Comparison of ENCODE assay signal across 20 cellular contexts in genomic region chr12:2334291-2335088, GRCh38.
DNase-seq lines count a peak whose midpoint lies in the region; ATAC-seq, FAIRE-seq and TF ChIP-seq lines count a peak whose summit lies in the region.
"Had no signal": no experiment of that assay in that cellular context is flagged by ENCODE, and none has a peak within 500 bp of the region (broad histone marks: within the 10 kb centered on the region; RNA-seq: fewer than 3 reads in every experiment).

No MANE protein-coding gene starts in this region.

- 45 to 51% methylated on average over 10 of the region's 10 CpGs for WGBS in aorta, 2 donors

- intact Hi-C loops in left ventricle myocardium inferior (cut with micrococcal nuclease) = no loop called here
- intact Hi-C loops in Right ventricle myocardium superior (cut with DNase I) = no loop called here
- intact Hi-C loops in endothelial cell of umbilical vein (cut with micrococcal nuclease) = loop anchor here (1.0 to 5.0 kb wide), 2 partner anchors 10 to 63 kb away; no protein-coding TSS in a partner anchor
- intact Hi-C loops in aorta (cut with DNase I) = loop anchor here in 1 of 2 donors (5.0 kb wide), 1 partner anchor 47 kb away; no protein-coding TSS in a partner anchor
- intact Hi-C loops in CD8-positive, alpha-beta T cell (cut with DNase I, micrococcal nuclease) = no loop called here

- no peak overlapping the region for H3K4me3 Mint-ChIP-seq in CD8-positive, alpha-beta T cell
- H3K4me3 Mint-ChIP-seq: activated naive CD8-positive, alpha-beta T cell treated with anti-CD3 and anti-CD28 coated beads, Interleukin-2, amount 50 U/mL, for 24 hours; CD8-positive, alpha-beta memory T cell; stimulated activated effector memory CD8-positive, alpha-beta T cell treated with anti-CD3 and anti-CD28 coated beads, Interleukin-12 subunit alpha, Interleukin-12 subunit beta, amount 100 ng/mL, for 72 hours had no signal

- no peaks in the 10 kb centered on the region for H3K9me1 ChIP-seq in endothelial cell of umbilical vein (replicated peaks; ENCODE audit: control insufficient read depth, extremely low read depth, insufficient read depth, low read length)

- POLR2A ChIA-PET in endothelial cell of umbilical vein (lab: Charles Lee) = no interaction called here
- POLR2A ChIA-PET in CD8-positive, alpha-beta T cell (lab: Charles Lee) = no interaction called here

- no peaks in the 10 kb centered on the region for H3K27me3 Mint-ChIP-seq in CD8-positive, alpha-beta T cell (ENCODE audit: low read depth)

- H4K20me1 ChIP-seq in endothelial cell of umbilical vein (replicated peaks; ENCODE audit: control insufficient read depth, extremely low read depth, insufficient read depth, low read length) = no peaks in the 10 kb centered on the region

- no peaks in the 10 kb centered on the region for H3K9me3 Mint-ChIP-seq in CD8-positive, alpha-beta T cell
- H3K9me3 Mint-ChIP-seq: activated naive CD8-positive, alpha-beta T cell treated with anti-CD3 and anti-CD28 coated beads, Interleukin-2, amount 50 U/mL, for 24 hours; CD8-positive, alpha-beta memory T cell; stimulated activated effector memory CD8-positive, alpha-beta T cell treated with anti-CD3 and anti-CD28 coated beads, Interleukin-12 subunit alpha, Interleukin-12 subunit beta, amount 100 ng/mL, for 72 hours had no signal

- H3K4me2 ChIP-seq in endothelial cell of umbilical vein (ENCODE audit: insufficient read depth, low read length) = peak overlapping the region; percentile 2

- H3K4me1 ChIP-seq in left ventricle myocardium inferior (peaks cover 100% of the 10 kb centered on the region), endothelial cell of umbilical vein (ENCODE audit: control insufficient read depth, extremely low read depth, insufficient read depth, low read length) (peaks cover 41% of the 10 kb centered on the region), muscle layer of duodenum (ENCODE audit: control insufficient read depth in 1 of 2, insufficient read depth in 2 of 2, low read length in 2 of 2) (peaks cover 0 to 4% of the 10 kb centered on the region in 2 donors), aorta (ENCODE audit: control insufficient read depth in 1 of 2, insufficient read depth in 2 of 2, low read length in 2 of 2) (peaks cover 9 to 18% of the 10 kb centered on the region in 2 donors)
- no peaks in the 10 kb centered on the region for H3K4me1 ChIP-seq in CD8-positive, alpha-beta T cell (ENCODE audit: insufficient read depth, low read length)

- H2AFZ ChIP-seq in endothelial cell of umbilical vein (ENCODE audit: low read depth, low read length) = peak overlapping the region; percentile 19

- no peaks in the 10 kb centered on the region for H3K4me1 Mint-ChIP-seq in CD8-positive, alpha-beta T cell (ENCODE audit: low read depth)
- H3K4me1 Mint-ChIP-seq: CD8-positive, alpha-beta memory T cell; stimulated activated effector memory CD8-positive, alpha-beta T cell treated with anti-CD3 and anti-CD28 coated beads, Interleukin-12 subunit alpha, Interleukin-12 subunit beta, amount 100 ng/mL, for 72 hours had no signal

- no peaks in the 10 kb centered on the region for H3K9me3 ChIP-seq in left ventricle myocardium inferior (replicated peaks)
- no peaks in the 10 kb centered on the region for H3K9me3 ChIP-seq in endothelial cell of umbilical vein (replicated peaks; ENCODE audit: control insufficient read depth, insufficient read depth, low read length)
- H3K9me3 ChIP-seq in muscle layer of duodenum (ENCODE audit: control insufficient read depth in 1 of 2, low read length in 2 of 2) = no peaks in the 10 kb centered on the region
- H3K9me3 ChIP-seq in aorta (ENCODE audit: control insufficient read depth, low read length) = no peaks in the 10 kb centered on the region
- H3K9me3 ChIP-seq in CD8-positive, alpha-beta T cell (ENCODE audit: low read length) = no peaks in the 10 kb centered on the region
- H3K9me3 ChIP-seq: Peyer's patch, upper lobe of left lung had no signal

- H3K4me3 ChIP-seq in left ventricle myocardium inferior (no peak overlapping the region), endothelial cell of umbilical vein (replicated peaks in 1 of 3; ENCODE audit: insufficient read depth in 1 of 3, low read depth in 1 of 3, low read length in 3 of 3) (no peak overlapping the region), muscle layer of duodenum (ENCODE audit: low read depth in 1 of 2, low read length in 2 of 2) (no peak overlapping the region), aorta (ENCODE audit: low read length in 2 of 2) (no peak overlapping the region)
- H3K4me3 ChIP-seq in CD8-positive, alpha-beta T cell (ENCODE audit: low read depth, low read length) = no peak overlapping the region
- H3K4me3 ChIP-seq: Peyer's patch, upper lobe of left lung had no signal

- H3K27ac Mint-ChIP-seq in CD8-positive, alpha-beta T cell = no peak overlapping the region
- H3K27ac Mint-ChIP-seq: activated naive CD8-positive, alpha-beta T cell treated with anti-CD3 and anti-CD28 coated beads, Interleukin-2, amount 50 U/mL, for 24 hours; CD8-positive, alpha-beta memory T cell; progenitor cell of endocrine pancreas; stimulated activated effector memory CD8-positive, alpha-beta T cell treated with anti-CD3 and anti-CD28 coated beads, Interleukin-12 subunit alpha, Interleukin-12 subunit beta, amount 100 ng/mL, for 72 hours had no signal

- no peaks in the 10 kb centered on the region for H3K36me3 Mint-ChIP-seq in CD8-positive, alpha-beta T cell
- H3K36me3 Mint-ChIP-seq: CD8-positive, alpha-beta memory T cell; naive B cell; stimulated activated effector memory CD8-positive, alpha-beta T cell treated with anti-CD3 and anti-CD28 coated beads, Interleukin-12 subunit alpha, Interleukin-12 subunit beta, amount 100 ng/mL, for 72 hours had no signal

- H3K79me2 ChIP-seq in endothelial cell of umbilical vein (ENCODE audit: control insufficient read depth, insufficient read depth, low read length) = no peaks in the 10 kb centered on the region

- no TSS peak for BruUV-seq in endothelial cell of umbilical vein (replicated peaks; lab: Mats Ljungman, UMichigan)

- H3K36me3 ChIP-seq in left ventricle myocardium inferior (no peaks in the 10 kb centered on the region), endothelial cell of umbilical vein (ENCODE audit: control insufficient read depth in 2 of 2, extremely low read depth in 1 of 2, insufficient read depth in 2 of 2, low read length in 2 of 2) (no peaks in the 10 kb centered on the region), muscle layer of duodenum (ENCODE audit: control insufficient read depth in 1 of 2, insufficient read depth in 2 of 2, low read length in 2 of 2) (no peaks in the 10 kb centered on the region), aorta (ENCODE audit: control insufficient read depth in 1 of 2, insufficient read depth in 2 of 2, low read length in 1 of 2) (no peaks in the 10 kb centered on the region)
- no peaks in the 10 kb centered on the region for H3K36me3 ChIP-seq in CD8-positive, alpha-beta T cell (ENCODE audit: insufficient read depth, low read length)
- H3K36me3 ChIP-seq: Peyer's patch, upper lobe of left lung had no signal

- dilution Hi-C loops in endothelial cell of umbilical vein (cut with MboI; ENCODE audit: extremely low pct_ligation_motif_present, low sequenced_read_pairs) = no loop called here

- TF ChIP-seq CTCF in left ventricle myocardium inferior (IDR thresholded peaks at IDR 0.05; ENCODE audit: borderline replicate concordance) (no peak), endothelial cell of umbilical vein (IDR thresholded peaks at IDR 0.05; ENCODE audit: extremely low read depth in 1 of 2, insufficient read depth in 1 of 2, low read depth in 1 of 2, low read length in 2 of 2) (no peak)
- TF ChIP-seq CTCF in CD8-positive, alpha-beta T cell (IDR thresholded peaks at IDR 0.05) = no peak

- DNase-seq in left ventricle myocardium inferior (no peak), Right ventricle myocardium superior (no peak), endothelial cell of umbilical vein (ENCODE audit: low read depth, low spot score) (no peak), aorta (peak in 1 of 2 donors; percentile 76), 8988T (no peak)
- DNase-seq in CD8-positive, alpha-beta T cell = no peak
- DNase-seq: activated CD4-positive, CD25-positive, alpha-beta regulatory T cell; activated naive CD8-positive, alpha-beta T cell treated with anti-CD3 and anti-CD28 coated beads, Interleukin-2, amount 50 U/mL, for 24 hours; CD8-positive, alpha-beta memory T cell; effector CD8-positive, alpha-beta T cell; H7; naive B cell; NCI-H1092 treated with DMSO at 0.1 percent for 48 hours; NCI-H774; Peyer's patch; upper lobe of left lung had no signal

- CTCF ChIA-PET in endothelial cell of umbilical vein (lab: Charles Lee) = interaction anchor here (0.8 kb wide), 1 partner anchor 60 kb away, joined by 3 read pairs; no protein-coding TSS in a partner anchor
- CTCF ChIA-PET in CD8-positive, alpha-beta T cell (lab: Charles Lee) = no interaction called here

- H3K9ac ChIP-seq in endothelial cell of umbilical vein (replicated peaks; ENCODE audit: extremely low read depth, insufficient read depth, low read length) = no peak overlapping the region

- H3K27ac ChIP-seq in left ventricle myocardium inferior (replicated peaks) (peak overlapping the region; percentile 86), endothelial cell of umbilical vein (ENCODE audit: insufficient read depth, low read depth, low read length) (peak overlapping the region; percentile 50), muscle layer of duodenum (ENCODE audit: low read length) (peak overlapping the region; percentile 88), aorta (ENCODE audit: low read depth in 1 of 2, low read length in 2 of 2) (peak overlapping the region; percentile 3 to 39)
- H3K27ac ChIP-seq in CD8-positive, alpha-beta T cell (ENCODE audit: low read depth, low read length) = no peak overlapping the region
- H3K27ac ChIP-seq: upper lobe of left lung had no signal

- ATAC-seq in Right ventricle myocardium superior (ENCODE audit: poor library complexity) (no peak), aorta (ENCODE audit: low FRiP score) (no peak), HG02642 (IDR thresholded peaks at IDR 0.05; ENCODE audit: poor library complexity, unreplicated experiment) (no peak)
- ATAC-seq in CD8-positive, alpha-beta T cell = no peak
- ATAC-seq: activated naive CD8-positive, alpha-beta T cell treated with anti-CD3 and anti-CD28 coated beads, Interleukin-2, amount 50 U/mL, for 24 hours; stimulated activated effector memory CD8-positive, alpha-beta T cell treated with anti-CD3 and anti-CD28 coated beads, Interleukin-12 subunit alpha, Interleukin-12 subunit beta, amount 100 ng/mL, for 72 hours had no signal

- FAIRE-seq in endothelial cell of umbilical vein (lab: Jason Lieb, UNC) = peak; percentile 12

- TF ChIP-seq POLR2A in endothelial cell of umbilical vein (IDR thresholded peaks at IDR 0.05; ENCODE audit: low read depth, low read length) = no peak

- H3K27me3 ChIP-seq in left ventricle myocardium inferior (ENCODE audit: low read depth) (no peaks in the 10 kb centered on the region), endothelial cell of umbilical vein (ENCODE audit: control insufficient read depth in 2 of 2, insufficient read depth in 2 of 2, low read length in 2 of 2) (no peaks in the 10 kb centered on the region), muscle layer of duodenum (ENCODE audit: low read depth, low read length) (no peaks in the 10 kb centered on the region), aorta (ENCODE audit: control insufficient read depth in 1 of 2, insufficient read depth in 2 of 2, low read length in 1 of 2) (no peaks in the 10 kb centered on the region)
- H3K27me3 ChIP-seq in CD8-positive, alpha-beta T cell (ENCODE audit: insufficient read depth, low read length) = no peaks in the 10 kb centered on the region
- H3K27me3 ChIP-seq: Peyer's patch, upper lobe of left lung had no signal
